In genomic region chr17:40490289-40490853, GRCh38 we compare ENCODE assay signal across 8 cellular contexts. TPM values are rescaled to one million over a fixed set of nuclear protein-coding genes. Genes with fewer than 3 reads are reported as not detected.
DNase-seq lines count a peak whose midpoint lies in the region; ATAC-seq and TF ChIP-seq lines count a peak whose summit lies in the region.

No MANE protein-coding gene starts in this region.

- peak overlapping the region; percentile 83 for H3K27ac Mint-ChIP-seq in MCF 10A (ENCODE audit: low read depth, unreplicated experiment)

- H3K9me3 ChIP-seq in tibial artery (no peaks in the 10 kb centered on the region), A673 (ENCODE audit: low read depth, low read length, poor library complexity, severe bottlenecking) (no peaks in the 10 kb centered on the region)

- H3K4me3 Mint-ChIP-seq in MCF 10A (ENCODE audit: unreplicated experiment), result peak overlapping the region; percentile 98

- H3K27me3 ChIP-seq in tibial artery, result no peaks in the 10 kb centered on the region
- no peaks in the 10 kb centered on the region for H3K27me3 ChIP-seq in A673 (replicated peaks; ENCODE audit: insufficient read depth, low read depth, low read length, poor library complexity)

- H3K9me3 Mint-ChIP-seq in MCF 10A (ENCODE audit: unreplicated experiment), result no peaks in the 10 kb centered on the region

- H3K4me1 ChIP-seq in tibial artery (peaks cover 0 to 28% (median 0%) of the 10 kb centered on the region in 4 donors), A673 (ENCODE audit: insufficient read depth, low read length, poor library complexity, severe bottlenecking) (no peaks in the 10 kb centered on the region)

- TF ChIP-seq CTCF in MCF 10A (IDR thresholded peaks at IDR 0.05; ENCODE audit: unreplicated experiment), result no peak
- no peak for TF ChIP-seq CTCF in tibial artery (IDR thresholded peaks at IDR 0.05)
- no peak for TF ChIP-seq CTCF in A673 (conservative IDR thresholded peaks at IDR 0.05; ENCODE audit: low read depth, low read length)

- no peak for ATAC-seq in GM18870 (IDR thresholded peaks at IDR 0.05; ENCODE audit: unreplicated experiment)

- peaks cover 70% of the 10 kb centered on the region for H3K4me1 Mint-ChIP-seq in MCF 10A (ENCODE audit: insufficient read depth, unreplicated experiment)

- no peaks in the 10 kb centered on the region for H3K27me3 Mint-ChIP-seq in MCF 10A (ENCODE audit: insufficient read depth, unreplicated experiment)

- BruUV-seq in MCF 10A (replicated peaks; lab: Mats Ljungman, UMichigan) (no TSS peak), A673 (replicated peaks; lab: Mats Ljungman, UMichigan) (no TSS peak)

- CTCF ChIA-PET in MCF 10A (lab: Yijun Ruan, JAX), result interaction anchor here (0.5 to 1.9 kb wide), 15 partner anchors 8 to 569 kb away, joined by 3 to 9 read pairs (median 4); partner anchors contain the start of gene TNS4
- CTCF ChIA-PET in A673 (lab: Charles Lee), result no interaction called here

- no peak overlapping the region for H3K27ac ChIP-seq in tibial artery
- no peak overlapping the region for H3K27ac ChIP-seq in A673 (ENCODE audit: low read depth, low read length, poor library complexity, severe bottlenecking)

- peaks cover 100% of the 10 kb centered on the region for H3K36me3 Mint-ChIP-seq in MCF 10A (ENCODE audit: insufficient read depth, unreplicated experiment)

- in situ Hi-C loops in G401 (cut with HindIII; ENCODE audit: low sequenced_read_pairs), result no loop called here

- DNase-seq in G401 (ENCODE audit: low spot score) (peak; percentile 94), NCI-H446 (lab: John Stamatoyannopoulos, UW) (peak; percentile 67 to 85), MCF 10A (ENCODE audit: unreplicated experiment) (peak; percentile 93), kidney tubule cell (ENCODE audit: low spot score) (peak; percentile 63), tibial artery (peak; percentile 85), A673 (ENCODE audit: low spot score) (no peak), GOT3 (lab: John Stamatoyannopoulos, UW) (no peak)

- no peaks in the 10 kb centered on the region for H3K36me3 ChIP-seq in tibial artery
- no peaks in the 10 kb centered on the region for H3K36me3 ChIP-seq in A673 (ENCODE audit: insufficient read depth, low read length, poor library complexity, severe bottlenecking)

- intact Hi-C loops in MCF 10A (cut with micrococcal nuclease) (no loop called here), tibial artery (cut with DNase I; ENCODE audit: low total_unique reads) (no loop called here), A673 (cut with micrococcal nuclease; ENCODE audit: unreplicated experiment) (no loop called here)

- POLR2A ChIA-PET in MCF 10A (lab: Yijun Ruan, JAX) (interaction anchor here (0.6 to 3.1 kb wide), 18 partner anchors 9 to 1178 kb away, joined by 3 to 119 read pairs (median 8); partner anchors contain the start of genes TNS4 and WIPF2), A673 (lab: Charles Lee; ENCODE audit: low non-redundant PET) (no interaction called here)

- H3K4me3 ChIP-seq in tibial artery, result no peak overlapping the region
- no peak overlapping the region for H3K4me3 ChIP-seq in A673 (ENCODE audit: low read depth, low read length, poor library complexity, severe bottlenecking)

RNA-seq across cellular contexts. Expression of gene TNS4, which starts 11.1 kb away (rescaled TPM):
- not detected in 2 replicates for total RNA-seq in G401 (2014; rRNA removed; shearing (Covaris generic))
- total RNA-seq in MCF 10A (2022), result 387 and 522 TPM in 2 replicates
- not detected in 2 replicates for total RNA-seq in A673 (2021)

RNA-seq across cellular contexts. Expression of gene IGFBP4, which starts 47.1 kb away (rescaled TPM):
- total RNA-seq in G401 (2014; rRNA removed; shearing (Covaris generic)), result 44.6 and 46.2 TPM in 2 replicates
- total RNA-seq in MCF 10A (2022), result 6.5 and 14.4 TPM in 2 replicates
- total RNA-seq in A673 (2021), result 4.8 and 6.5 TPM in 2 replicates

Comparison
In these comparisons a context has a peak if more than half of its experiments do, and no peak if none do; other contexts are left out.
1. DNase-seq: peak in G401 (single experiment), NCI-H446 (2 of 2), MCF 10A (single experiment), kidney tubule cell (single experiment) and tibial artery (2 of 2); none in A673 (single experiment) and GOT3 (single experiment).
2. RNA of gene TNS4, which starts 11.1 kb away (total RNA-seq): 387 to 522 TPM in MCF 10A; not detected in G401 and not detected in A673; every median in the first group is over 100 times any median in the second.